In the genomic region with DNA sequence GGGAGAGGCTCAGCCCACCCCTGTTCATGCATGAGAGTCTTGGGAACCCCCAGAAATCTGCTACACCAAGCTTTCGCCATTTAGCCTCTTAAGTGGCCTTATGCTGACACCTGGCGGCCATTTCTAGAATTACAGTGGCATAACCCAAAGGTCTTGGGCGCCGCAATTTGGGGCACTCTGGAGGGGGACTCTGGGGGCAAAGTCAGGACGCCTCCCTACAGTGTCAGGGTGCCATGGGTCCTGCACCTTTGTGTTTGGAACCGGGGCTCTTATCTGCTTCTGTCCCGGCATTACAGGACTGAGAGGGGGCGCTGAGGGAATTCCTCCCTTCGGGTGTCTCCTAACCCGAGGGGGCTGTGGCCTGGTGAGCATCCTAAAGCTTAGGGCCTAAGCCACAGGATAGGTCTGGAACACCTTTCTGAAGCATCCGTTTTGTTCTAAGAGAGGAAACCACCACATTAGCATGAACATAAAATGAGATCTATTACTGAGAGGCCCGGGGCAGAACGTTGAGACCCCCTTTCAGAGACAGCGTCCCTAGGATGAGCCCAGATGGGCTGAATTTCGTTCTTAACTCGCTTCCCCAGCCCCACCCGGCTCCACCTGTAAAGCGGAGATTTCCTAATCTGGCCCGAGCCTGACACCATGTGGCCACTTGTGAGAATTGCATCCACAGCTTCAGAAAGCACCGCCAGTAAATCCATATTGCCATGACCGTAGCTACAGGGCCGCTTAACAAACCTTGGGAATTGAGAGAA, we compare ENCODE assay signal across 8 cellular contexts. TPM values are rescaled to one million over a fixed set of nuclear protein-coding genes. Genes with fewer than 3 reads are reported as not detected.
A peak's percentile ranks its signal among the peaks of the same experiment; 100 is the strongest.
DNase-seq lines count a peak whose midpoint lies in the region; ATAC-seq and TF ChIP-seq lines count a peak whose summit lies in the region.

No MANE protein-coding gene starts in this region.

- no peaks in the 10 kb centered on the region for H3K9me3 ChIP-seq in breast epithelium

- TF ChIP-seq CTCF in GM13977 (IDR thresholded peaks at IDR 0.05; ENCODE audit: extremely low read depth, insufficient read depth, missing control alignments) (peak; percentile 90), WTC11 (IDR thresholded peaks at IDR 0.05) (peak; percentile 89), breast epithelium (IDR thresholded peaks at IDR 0.05) (peak; percentile 89 to 98 (median 94))

- no peak overlapping the region for H3K4me3 Mint-ChIP-seq in WTC11

- H3K27me3 Mint-ChIP-seq in WTC11 (ENCODE audit: low read depth) = peaks cover 45% of the 10 kb centered on the region

- H3K9me3 Mint-ChIP-seq in WTC11 = no peaks in the 10 kb centered on the region

- POLR2A ChIA-PET in WTC11 (lab: Charles Lee) = interaction anchor here (0.6 to 1.3 kb wide), 4 partner anchors 15 to 122 kb away, joined by 3 to 4 read pairs (median 4); no protein-coding TSS in a partner anchor

- H3K36me3 Mint-ChIP-seq in WTC11 = no peaks in the 10 kb centered on the region

- no peak overlapping the region for H3K27ac Mint-ChIP-seq in WTC11

- no peaks in the 10 kb centered on the region for H3K36me3 ChIP-seq in breast epithelium

- CTCF ChIA-PET in WTC11 (lab: Charles Lee) = interaction anchor here (0.6 to 18.6 kb wide), 86 partner anchors 8 to 610 kb away, joined by 3 to 761 read pairs (median 6); partner anchors contain the start of genes H19, IGF2, INS and SYT8

- in situ Hi-C loops in GM13977 (cut with MboI; ENCODE audit: low pct_unique_long_range_greater_than_20kb, low sequenced_read_pairs, unreplicated experiment) = loop anchor here (25.0 kb wide), 1 partner anchor 464 kb away; the partner anchor contains the start of gene KRTAP5-6

- peaks cover 0 to 59% of the 10 kb centered on the region in 2 donors for H3K27me3 ChIP-seq in breast epithelium

- TF ChIP-seq POLR2A in breast epithelium (IDR thresholded peaks at IDR 0.05) = no peak

- DNase-seq in 8988T (peak; percentile 99), GM13977 (ENCODE audit: low spot score) (peak; percentile 90), NCI-H2171 treated with DMSO at 0.1 percent for 48 hours (lab: John Stamatoyannopoulos, UW) (peak; percentile 55), WTC11 (ENCODE audit: low spot score) (peak; percentile 91), breast epithelium (ENCODE audit: low spot score in 2 of 2) (peak; percentile 77 to 83), inferior parietal cortex (ENCODE audit: extremely low spot score) (peak; percentile 87)
- peak; percentile 61 to 72 for DNase-seq in stimulated activated CD4-positive, alpha-beta T cell treated with anti-CD3 and anti-CD28 coated beads, Interleukin-15, amount 100 ng/mL, for 48 hours (ENCODE audit: low read depth in 2 of 2)

- H3K4me3 ChIP-seq in breast epithelium = no peak overlapping the region

- peaks cover 13% of the 10 kb centered on the region for H3K4me1 Mint-ChIP-seq in WTC11

- no peak overlapping the region for H3K27ac ChIP-seq in breast epithelium

- peak; percentile 50 for ATAC-seq in WTC11
- no peak for ATAC-seq in HG03342 (IDR thresholded peaks at IDR 0.05; ENCODE audit: unreplicated experiment)

- intact Hi-C loops in breast epithelium (cut with DNase I; ENCODE audit: low total_unique reads) = loop anchor here (5.0 to 10.0 kb wide), 2 partner anchors 317 to 1729 kb away; partner anchors contain the start of genes SYT8 and TNNI2

- peaks cover 0 to 3% of the 10 kb centered on the region in 2 donors for H3K4me1 ChIP-seq in breast epithelium

TF ChIP-seq in WTC11, 78 proteins besides CTCF, POLR2A, EP300 and RAD21:
- TF ChIP-seq, protein P1, sequence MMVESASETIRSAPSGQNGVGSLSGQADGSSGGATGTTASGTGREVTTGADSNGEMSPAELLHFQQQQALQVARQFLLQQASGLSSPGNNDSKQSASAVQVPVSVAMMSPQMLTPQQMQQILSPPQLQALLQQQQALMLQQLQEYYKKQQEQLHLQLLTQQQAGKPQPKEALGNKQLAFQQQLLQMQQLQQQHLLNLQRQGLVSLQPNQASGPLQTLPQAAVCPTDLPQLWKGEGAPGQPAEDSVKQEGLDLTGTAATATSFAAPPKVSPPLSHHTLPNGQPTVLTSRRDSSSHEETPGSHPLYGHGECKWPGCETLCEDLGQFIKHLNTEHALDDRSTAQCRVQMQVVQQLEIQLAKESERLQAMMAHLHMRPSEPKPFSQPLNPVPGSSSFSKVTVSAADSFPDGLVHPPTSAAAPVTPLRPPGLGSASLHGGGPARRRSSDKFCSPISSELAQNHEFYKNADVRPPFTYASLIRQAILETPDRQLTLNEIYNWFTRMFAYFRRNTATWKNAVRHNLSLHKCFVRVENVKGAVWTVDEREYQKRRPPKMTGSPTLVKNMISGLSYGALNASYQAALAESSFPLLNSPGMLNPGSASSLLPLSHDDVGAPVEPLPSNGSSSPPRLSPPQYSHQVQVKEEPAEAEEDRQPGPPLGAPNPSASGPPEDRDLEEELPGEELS (CRISPR knock-in tag; IDR thresholded peaks at IDR 0.05) = no peak
- no peak for TF ChIP-seq OVOL2 (CRISPR knock-in tag; IDR thresholded peaks at IDR 0.05; ENCODE audit: borderline replicate concordance)
- no peak for TF ChIP-seq IRF2 (CRISPR knock-in tag; IDR thresholded peaks at IDR 0.05; ENCODE audit: borderline replicate concordance, low read depth)
- TF ChIP-seq, protein P2, sequence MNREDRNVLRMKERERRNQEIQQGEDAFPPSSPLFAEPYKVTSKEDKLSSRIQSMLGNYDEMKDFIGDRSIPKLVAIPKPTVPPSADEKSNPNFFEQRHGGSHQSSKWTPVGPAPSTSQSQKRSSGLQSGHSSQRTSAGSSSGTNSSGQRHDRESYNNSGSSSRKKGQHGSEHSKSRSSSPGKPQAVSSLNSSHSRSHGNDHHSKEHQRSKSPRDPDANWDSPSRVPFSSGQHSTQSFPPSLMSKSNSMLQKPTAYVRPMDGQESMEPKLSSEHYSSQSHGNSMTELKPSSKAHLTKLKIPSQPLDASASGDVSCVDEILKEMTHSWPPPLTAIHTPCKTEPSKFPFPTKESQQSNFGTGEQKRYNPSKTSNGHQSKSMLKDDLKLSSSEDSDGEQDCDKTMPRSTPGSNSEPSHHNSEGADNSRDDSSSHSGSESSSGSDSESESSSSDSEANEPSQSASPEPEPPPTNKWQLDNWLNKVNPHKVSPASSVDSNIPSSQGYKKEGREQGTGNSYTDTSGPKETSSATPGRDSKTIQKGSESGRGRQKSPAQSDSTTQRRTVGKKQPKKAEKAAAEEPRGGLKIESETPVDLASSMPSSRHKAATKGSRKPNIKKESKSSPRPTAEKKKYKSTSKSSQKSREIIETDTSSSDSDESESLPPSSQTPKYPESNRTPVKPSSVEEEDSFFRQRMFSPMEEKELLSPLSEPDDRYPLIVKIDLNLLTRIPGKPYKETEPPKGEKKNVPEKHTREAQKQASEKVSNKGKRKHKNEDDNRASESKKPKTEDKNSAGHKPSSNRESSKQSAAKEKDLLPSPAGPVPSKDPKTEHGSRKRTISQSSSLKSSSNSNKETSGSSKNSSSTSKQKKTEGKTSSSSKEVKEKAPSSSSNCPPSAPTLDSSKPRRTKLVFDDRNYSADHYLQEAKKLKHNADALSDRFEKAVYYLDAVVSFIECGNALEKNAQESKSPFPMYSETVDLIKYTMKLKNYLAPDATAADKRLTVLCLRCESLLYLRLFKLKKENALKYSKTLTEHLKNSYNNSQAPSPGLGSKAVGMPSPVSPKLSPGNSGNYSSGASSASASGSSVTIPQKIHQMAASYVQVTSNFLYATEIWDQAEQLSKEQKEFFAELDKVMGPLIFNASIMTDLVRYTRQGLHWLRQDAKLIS (CRISPR knock-in tag; IDR thresholded peaks at IDR 0.05; ENCODE audit: borderline replicate concordance) = no peak
- no peak for TF ChIP-seq CBFB (CRISPR knock-in tag; IDR thresholded peaks at IDR 0.05; ENCODE audit: low read depth)
- no peak for TF ChIP-seq GTF2I (CRISPR knock-in tag; conservative IDR thresholded peaks at IDR 0.05)
- TF ChIP-seq ZNF232 (CRISPR knock-in tag; IDR thresholded peaks at IDR 0.05) = no peak
- TF ChIP-seq TCF7 (CRISPR knock-in tag; IDR thresholded peaks at IDR 0.05; ENCODE audit: low read depth) = no peak
- no peak for TF ChIP-seq MYBL2 (CRISPR knock-in tag; IDR thresholded peaks at IDR 0.05)
- no peak for TF ChIP-seq ELF4 (CRISPR knock-in tag; IDR thresholded peaks at IDR 0.05; ENCODE audit: low read depth)
- TF ChIP-seq, protein P3, sequence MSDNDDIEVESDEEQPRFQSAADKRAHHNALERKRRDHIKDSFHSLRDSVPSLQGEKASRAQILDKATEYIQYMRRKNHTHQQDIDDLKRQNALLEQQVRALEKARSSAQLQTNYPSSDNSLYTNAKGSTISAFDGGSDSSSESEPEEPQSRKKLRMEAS (CRISPR knock-in tag; IDR thresholded peaks at IDR 0.05) = no peak
- TF ChIP-seq ZNF512 (CRISPR knock-in tag; IDR thresholded peaks at IDR 0.05; ENCODE audit: borderline replicate concordance) = no peak
- no peak for TF ChIP-seq JAZF1 (CRISPR knock-in tag; IDR thresholded peaks at IDR 0.05)
- no peak for TF ChIP-seq CREM (CRISPR knock-in tag; IDR thresholded peaks at IDR 0.05)

RNA-seq across cellular contexts. Expression of gene INS, which starts 9.3 kb away (rescaled TPM):
- total RNA-seq in WTC11 (2021) (0.44 to 0.62 TPM in 2 of 3 replicates, not detected in the other), breast epithelium (not detected)

RNA-seq across cellular contexts. Expression of gene IGF2, which starts 12.5 kb away (rescaled TPM):
- total RNA-seq in WTC11 (2021) = 1.5 to 2.7 TPM (median 2.6 TPM) in 3 replicates
- total RNA-seq in breast epithelium = 10 to 100 TPM; 13.6 to 65.7 (median 65.2) TPM

RNA-seq across cellular contexts. Expression of gene TH, which starts 19.9 kb away (rescaled TPM):
- total RNA-seq in WTC11 (2021) = 0.16 TPM in 1 of 3 replicates, not detected in the others
- total RNA-seq in breast epithelium = not detected
